Comparison of ENCODE assay signal across 1 cellular context in genomic region chr2:186135697-186136096, GRCh38.
TF ChIP-seq lines count a peak whose summit lies in the region.

No MANE protein-coding gene starts in this region.

TF ChIP-seq in IMR-90, 13 proteins besides CTCF, POLR2A, EP300 and RAD21:
- TF ChIP-seq CEBPB (IDR thresholded peaks at IDR 0.05; ENCODE audit: low read depth, low read length): no peak
